In the genomic region with DNA sequence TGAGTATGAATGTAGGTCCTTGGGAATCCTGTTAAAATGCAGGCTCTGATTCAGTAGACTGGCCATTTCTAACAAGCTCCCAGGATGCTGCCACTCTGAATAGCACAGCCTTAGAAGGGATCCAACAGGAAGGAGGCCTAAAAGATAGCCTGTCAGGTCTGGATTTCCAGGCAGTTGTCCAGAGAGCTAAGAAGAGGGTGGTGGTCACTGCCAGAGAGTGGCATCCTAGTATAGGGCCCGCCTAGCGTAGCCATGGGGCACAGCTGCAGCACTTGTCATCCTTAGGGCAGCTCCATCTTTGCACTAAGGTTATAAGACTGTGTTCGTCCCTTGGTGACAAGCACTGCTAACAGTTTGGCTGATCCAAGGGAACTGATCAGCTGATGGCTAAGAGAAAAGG, we compare ENCODE assay signal across 7 cellular contexts.
"Had no signal": no experiment of that assay in that cellular context is flagged by ENCODE, and none has a peak within 500 bp of the region (broad histone marks: within the 10 kb centered on the region; RNA-seq: fewer than 3 reads in every experiment).

No MANE protein-coding gene starts in this region.

- DNase-seq: GM23248, GOT3, H7, HFFc6, IMR-90 had no signal

- ATAC-seq: HCT116, K562 had no signal
